Comparison of ENCODE assay signal across 9 cellular contexts in genomic region chr5:120803282-120803681, GRCh38.
DNase-seq lines count a peak whose midpoint lies in the region; ATAC-seq and TF ChIP-seq lines count a peak whose summit lies in the region.
"Had no signal": no experiment of that assay in that cellular context is flagged by ENCODE, and none has a peak within 500 bp of the region (broad histone marks: within the 10 kb centered on the region; RNA-seq: fewer than 3 reads in every experiment).

No MANE protein-coding gene starts in this region.

- H3K27ac ChIP-seq in right atrium auricular region = no peak overlapping the region
- H3K27ac ChIP-seq in RWPE1 = no peak overlapping the region
- no peak overlapping the region for H3K27ac ChIP-seq in upper lobe of right lung
- H3K27ac ChIP-seq in transverse colon = no peak overlapping the region

- POLR2A ChIA-PET in RWPE1 (lab: Yijun Ruan, JAX; ENCODE audit: low non-redundant PET) = no interaction called here

- no peak for TF ChIP-seq EP300 in transverse colon (IDR thresholded peaks at IDR 0.05; ENCODE audit: low read depth)

- TF ChIP-seq POLR2A in transverse colon (IDR thresholded peaks at IDR 0.05) = no peak

- no peaks in the 10 kb centered on the region for H3K4me1 ChIP-seq in right atrium auricular region
- H3K4me1 ChIP-seq in upper lobe of right lung = no peaks in the 10 kb centered on the region
- H3K4me1 ChIP-seq in transverse colon = no peaks in the 10 kb centered on the region

- in situ Hi-C loops in transverse colon (cut with MboI; ENCODE audit: low pct_ligation_motif_present in 1 of 4, low pct_unique_long_range_greater_than_20kb in 1 of 4, low sequenced_read_pairs in 3 of 4) = no loop called here

- ATAC-seq in Right ventricle myocardium superior (ENCODE audit: poor library complexity) (no peak), upper lobe of right lung (no peak), HG03565 (IDR thresholded peaks at IDR 0.05; ENCODE audit: unreplicated experiment) (no peak)

- H3K4me3 ChIP-seq in right atrium auricular region (no peak overlapping the region), fibroblast of the aortic adventitia (ENCODE audit: low read depth, low read length) (no peak overlapping the region), upper lobe of right lung (no peak overlapping the region), transverse colon (no peak overlapping the region)

- H3K9me3 ChIP-seq in right atrium auricular region (no peaks in the 10 kb centered on the region), upper lobe of right lung (no peaks in the 10 kb centered on the region), transverse colon (no peaks in the 10 kb centered on the region)

- no peaks in the 10 kb centered on the region for H3K36me3 ChIP-seq in right atrium auricular region
- no peaks in the 10 kb centered on the region for H3K36me3 ChIP-seq in upper lobe of right lung
- no peaks in the 10 kb centered on the region for H3K36me3 ChIP-seq in transverse colon

- 7 to 12% methylated on average over 1 of the region's 1 CpG for WGBS in transverse colon (ENCODE audit: low coverage in 1 of 2), 2 donors

- intact Hi-C loops in Right ventricle myocardium superior (cut with DNase I) = loop anchor here (10.0 kb wide), 1 partner anchor 858 kb away; no protein-coding TSS in a partner anchor
- intact Hi-C loops in upper lobe of right lung (cut with DNase I) = no loop called here
- intact Hi-C loops in transverse colon (cut with DNase I; ENCODE audit: low total_unique reads) = no loop called here

- TF ChIP-seq CTCF in right atrium auricular region (IDR thresholded peaks at IDR 0.05) (peak; percentile 14 to 49), RWPE1 (conservative IDR thresholded peaks at IDR 0.05; ENCODE audit: low read depth) (peak; percentile 63), fibroblast of the aortic adventitia (IDR thresholded peaks at IDR 0.05; ENCODE audit: insufficient read depth, low read length) (no peak), upper lobe of right lung (IDR thresholded peaks at IDR 0.05) (peak; percentile 24), transverse colon (IDR thresholded peaks at IDR 0.05) (peak in 1 of 5 experiments; percentile 14)

- DNase-seq in right atrium auricular region (ENCODE audit: low spot score) (no peak), Right ventricle myocardium superior (no peak), RWPE1 (ENCODE audit: low spot score) (no peak), fibroblast of the aortic adventitia (ENCODE audit: low read depth) (peak; percentile 62), upper lobe of right lung (no peak), transverse colon (no peak)
- DNase-seq in activated CD8-positive, alpha-beta memory T cell treated with anti-CD3 and anti-CD28 coated beads, Interleukin-2, amount 50 U/mL, for 48 hours = no peak
- DNase-seq: stimulated activated CD4-positive, alpha-beta T cell treated with anti-CD3 and anti-CD28 coated beads, Interleukin-4, amount 100 ng/mL, for 24 hours had no signal

- CTCF ChIA-PET in RWPE1 (lab: Yijun Ruan, JAX) = interaction anchor here (0.5 to 1.2 kb wide), 2 partner anchors 15 to 1158 kb away, joined by 4 to 5 read pairs; partner anchors contain the start of gene SRFBP1

- H3K27me3 ChIP-seq in right atrium auricular region (no peaks in the 10 kb centered on the region), upper lobe of right lung (no peaks in the 10 kb centered on the region), transverse colon (no peaks in the 10 kb centered on the region)
